8 cellular contexts compared by ENCODE assay signal in genomic region chr1:116737020-116737854, GRCh38.
A peak's percentile ranks its signal among the peaks of the same experiment; 100 is the strongest.
DNase-seq lines count a peak whose midpoint lies in the region; ATAC-seq lines count a peak whose summit lies in the region.

No MANE protein-coding gene starts in this region.

- peak; percentile 44 for ATAC-seq in HG03139 (IDR thresholded peaks at IDR 0.05; ENCODE audit: unreplicated experiment)

- DNase-seq in SHP77 (lab: John Stamatoyannopoulos, UW) (peak; percentile 38 to 58), SHP77 treated with DMSO at 0.1 percent for 48 hours (lab: John Stamatoyannopoulos, UW) (no peak), NCI-H526 (lab: John Stamatoyannopoulos, UW) (peak; percentile 38 to 88), midbrain (lab: John Stamatoyannopoulos, UW) (peak; percentile 48)
- peak; percentile 68 to 78 for DNase-seq in activated CD4-positive, alpha-beta T cell treated with anti-CD3 and anti-CD28 coated beads, Interleukin-2, amount 50 U/mL, for 48 hours
- DNase-seq in effector CD4-positive, alpha-beta T cell: peak; percentile 58
- peak; percentile 76 for DNase-seq in stimulated activated CD8-positive, alpha-beta memory T cell treated with anti-CD3 and anti-CD28 coated beads, Interleukin-4, amount 100 ng/mL, for 48 hours
